In genomic region chr3:136711277-136711676, GRCh38 we compare ENCODE assay signal across 10 cellular contexts.
"Had no signal": no experiment of that assay in that cellular context is flagged by ENCODE, and none has a peak within 500 bp of the region (broad histone marks: within the 10 kb centered on the region; RNA-seq: fewer than 3 reads in every experiment).

No MANE protein-coding gene starts in this region.

- H3K9me3 ChIP-seq: HAP-1 had no signal

- ATAC-seq: HCT116, K562 had no signal

- H3K4me3 ChIP-seq: GM23248, HAP-1, K562 had no signal

- H3K27ac ChIP-seq: GM23248, HL-60 had no signal

- DNase-seq: GM23248, GOT3, H7, HFFc6, IMR-90, KG1 had no signal

- H3K4me3 Mint-ChIP-seq: HFFc6 had no signal

- H3K27ac Mint-ChIP-seq: HFFc6 had no signal

- H3K36me3 ChIP-seq: HAP-1 had no signal
